1 cellular context compared by ENCODE assay signal in the genomic region with DNA sequence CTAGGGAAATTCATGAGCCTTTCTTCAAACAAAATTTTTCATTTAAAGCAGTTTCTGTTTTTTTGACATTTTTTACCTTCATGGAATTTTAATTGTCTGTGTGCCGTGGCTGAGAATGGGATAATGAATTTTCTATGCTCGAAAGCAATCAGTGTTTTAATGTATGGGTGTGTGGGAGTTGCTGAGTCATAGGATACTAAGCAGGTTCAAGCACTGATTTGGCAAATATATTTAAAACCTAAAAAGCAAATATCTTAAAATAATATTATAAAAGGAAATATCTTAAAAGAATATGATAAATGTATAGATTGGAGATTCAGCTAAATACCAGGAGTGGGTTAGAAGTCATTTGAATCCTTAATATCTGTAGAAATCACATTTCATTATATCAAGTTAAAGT.
TF ChIP-seq lines count a peak whose summit lies in the region.

No MANE protein-coding gene starts in this region.

TF ChIP-seq in GM23338, 12 proteins besides CTCF, POLR2A, EP300 and RAD21 (continued from another document):
- TF ChIP-seq, protein P1, sequence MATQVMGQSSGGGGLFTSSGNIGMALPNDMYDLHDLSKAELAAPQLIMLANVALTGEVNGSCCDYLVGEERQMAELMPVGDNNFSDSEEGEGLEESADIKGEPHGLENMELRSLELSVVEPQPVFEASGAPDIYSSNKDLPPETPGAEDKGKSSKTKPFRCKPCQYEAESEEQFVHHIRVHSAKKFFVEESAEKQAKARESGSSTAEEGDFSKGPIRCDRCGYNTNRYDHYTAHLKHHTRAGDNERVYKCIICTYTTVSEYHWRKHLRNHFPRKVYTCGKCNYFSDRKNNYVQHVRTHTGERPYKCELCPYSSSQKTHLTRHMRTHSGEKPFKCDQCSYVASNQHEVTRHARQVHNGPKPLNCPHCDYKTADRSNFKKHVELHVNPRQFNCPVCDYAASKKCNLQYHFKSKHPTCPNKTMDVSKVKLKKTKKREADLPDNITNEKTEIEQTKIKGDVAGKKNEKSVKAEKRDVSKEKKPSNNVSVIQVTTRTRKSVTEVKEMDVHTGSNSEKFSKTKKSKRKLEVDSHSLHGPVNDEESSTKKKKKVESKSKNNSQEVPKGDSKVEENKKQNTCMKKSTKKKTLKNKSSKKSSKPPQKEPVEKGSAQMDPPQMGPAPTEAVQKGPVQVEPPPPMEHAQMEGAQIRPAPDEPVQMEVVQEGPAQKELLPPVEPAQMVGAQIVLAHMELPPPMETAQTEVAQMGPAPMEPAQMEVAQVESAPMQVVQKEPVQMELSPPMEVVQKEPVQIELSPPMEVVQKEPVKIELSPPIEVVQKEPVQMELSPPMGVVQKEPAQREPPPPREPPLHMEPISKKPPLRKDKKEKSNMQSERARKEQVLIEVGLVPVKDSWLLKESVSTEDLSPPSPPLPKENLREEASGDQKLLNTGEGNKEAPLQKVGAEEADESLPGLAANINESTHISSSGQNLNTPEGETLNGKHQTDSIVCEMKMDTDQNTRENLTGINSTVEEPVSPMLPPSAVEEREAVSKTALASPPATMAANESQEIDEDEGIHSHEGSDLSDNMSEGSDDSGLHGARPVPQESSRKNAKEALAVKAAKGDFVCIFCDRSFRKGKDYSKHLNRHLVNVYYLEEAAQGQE (IDR thresholded peaks at IDR 0.05; ENCODE audit: unreplicated experiment) = no peak
- TF ChIP-seq ZNF462 (CRISPR knock-in tag; IDR thresholded peaks at IDR 0.05) = no peak
